ENCODE assay signal across 6 cellular contexts in genomic region chr1:207196135-207196534, GRCh38.
DNase-seq lines count a peak whose midpoint lies in the region; ATAC-seq and TF ChIP-seq lines count a peak whose summit lies in the region.
"Not testable (repeated sequence)": the region's sequence is repeated elsewhere in the genome, so short reads cannot be mapped to it uniquely, and the experiment has no call there.

No MANE protein-coding gene starts in this region.

- H3K23ac ChIP-seq in neuronal stem cell (ENCODE audit: low read depth, low read length, poor library complexity): not testable (repeated sequence)

- intact Hi-C loops in right cardiac atrium (cut with DNase I): not testable (repeated sequence)

- H3F3A ChIP-seq in GM23338 (replicated peaks; ENCODE audit: low read depth): not testable (repeated sequence)

- not testable (repeated sequence) for H3K9me3 Mint-ChIP-seq in GM23338; activated naive CD4-positive, alpha-beta T cell treated with anti-CD3 and anti-CD28 coated beads, Interleukin-2, amount 10 ng/mL, durations not matched to agents 7 days and 5 days
- H3K9me3 Mint-ChIP-seq in chondrocyte (ENCODE audit: low read depth): peaks cover 15% of the 10 kb centered on the region

- not testable (repeated sequence) for H3K27ac ChIP-seq in GM23338 (ENCODE audit: low read depth); right cardiac atrium (ENCODE audit: low read length); neuronal stem cell (replicated peaks; ENCODE audit: low read length)

- DNase-seq in GM23338 (ENCODE audit: low spot score); neuronal stem cell (ENCODE audit: low spot score): not testable (repeated sequence)
- DNase-seq in NCI-H748 (lab: John Stamatoyannopoulos, UW; ENCODE audit: unreplicated experiment) (peak; percentile 12), chondrocyte (ENCODE audit: low spot score) (peak; percentile 62), right cardiac atrium (peak in 2 of 3 donors; percentile 23 to 46)
- DNase-seq in activated naive CD4-positive, alpha-beta T cell treated with anti-CD3 and anti-CD28 coated beads, Interleukin-2, amount 10 ng/mL, durations not matched to agents 7 days and 5 days: peak; percentile 21

- not testable (repeated sequence) for H4K91ac ChIP-seq in neuronal stem cell (ENCODE audit: low read depth, low read length, poor library complexity)

- CTCF ChIA-PET in activated naive CD4-positive, alpha-beta T cell treated with anti-CD3 and anti-CD28 coated beads, Interleukin-2, amount 10 ng/mL, durations not matched to agents 7 days and 5 days (lab: Charles Lee): interaction anchor here (1.2 kb wide), 1 partner anchor 299 kb away, joined by 4 read pairs; no protein-coding TSS in a partner anchor

- not testable (repeated sequence) for H3K14ac ChIP-seq in neuronal stem cell (ENCODE audit: low read length)

- H3K4me1 Mint-ChIP-seq in GM23338; activated naive CD4-positive, alpha-beta T cell treated with anti-CD3 and anti-CD28 coated beads, Interleukin-2, amount 10 ng/mL, durations not matched to agents 7 days and 5 days; chondrocyte (ENCODE audit: low read depth): not testable (repeated sequence)

- not testable (repeated sequence) for H3K36me3 ChIP-seq in GM23338 (ENCODE audit: insufficient read depth); neuronal stem cell (replicated peaks in 1 of 2; ENCODE audit: control insufficient read depth in 2 of 2, insufficient read depth in 2 of 2, low read length in 2 of 2)

- H3K4me3 ChIP-seq in GM23338; right cardiac atrium (ENCODE audit: low read length); neuronal stem cell (ENCODE audit: low read length in 2 of 2): not testable (repeated sequence)

- not testable (repeated sequence) for H3K9ac ChIP-seq in neuronal stem cell (ENCODE audit: low read depth, low read length, poor library complexity)

- 91% methylated on average over 7 of the region's 7 CpGs for WGBS in right cardiac atrium
- WGBS in neuronal stem cell (ENCODE audit: extremely low coverage in 2 of 2, insufficient read length in 2 of 2, insufficient replicate concordance in 1 of 2), 2 donors: no CpG with 5 or more reads among the region's 7 CpGs

- not testable (repeated sequence) for H3K79me1 ChIP-seq in neuronal stem cell (ENCODE audit: low read depth, low read length)

- H3K4me2 ChIP-seq in GM23338; neuronal stem cell (ENCODE audit: insufficient read depth, low read length, poor library complexity, severe bottlenecking): not testable (repeated sequence)

- H3K79me2 ChIP-seq in GM23338 (replicated peaks; ENCODE audit: insufficient read depth): not testable (repeated sequence)

- H3K9me3 ChIP-seq in right cardiac atrium (ENCODE audit: control insufficient read depth, low read length); neuronal stem cell (replicated peaks in 1 of 2; ENCODE audit: control insufficient read depth in 2 of 2, insufficient read depth in 1 of 2, low read depth in 1 of 2, low read length in 2 of 2): not testable (repeated sequence)

- peak overlapping the region; percentile 43 for H4K8ac ChIP-seq in neuronal stem cell (ENCODE audit: low read depth, low read length)

- not testable (repeated sequence) for H4K20me1 ChIP-seq in GM23338 (replicated peaks; ENCODE audit: insufficient read depth)

- H3K27ac Mint-ChIP-seq in GM23338; activated naive CD4-positive, alpha-beta T cell treated with anti-CD3 and anti-CD28 coated beads, Interleukin-2, amount 10 ng/mL, durations not matched to agents 7 days and 5 days; chondrocyte (ENCODE audit: unreplicated experiment): not testable (repeated sequence)

- H3K18ac ChIP-seq in neuronal stem cell (ENCODE audit: low read length): not testable (repeated sequence)

- not testable (repeated sequence) for H3K4me1 ChIP-seq in GM23338 (ENCODE audit: insufficient read depth); right cardiac atrium (ENCODE audit: control insufficient read depth, insufficient read depth, low read length); neuronal stem cell (ENCODE audit: control insufficient read depth in 2 of 2, insufficient read depth in 1 of 2, low read depth in 1 of 2, low read length in 2 of 2)

- TF ChIP-seq CTCF in GM23338 (conservative IDR thresholded peaks at IDR 0.05; ENCODE audit: low read depth in 2 of 2); chondrocyte (IDR thresholded peaks at IDR 0.05): not testable (repeated sequence)

- H3K36me3 Mint-ChIP-seq in GM23338 (ENCODE audit: low read depth); activated naive CD4-positive, alpha-beta T cell treated with anti-CD3 and anti-CD28 coated beads, Interleukin-2, amount 10 ng/mL, durations not matched to agents 7 days and 5 days; chondrocyte (ENCODE audit: low read depth): not testable (repeated sequence)

- not testable (repeated sequence) for H2BK5ac ChIP-seq in neuronal stem cell (ENCODE audit: low read length)

- H3K9me2 ChIP-seq in GM23338 (ENCODE audit: insufficient read depth): not testable (repeated sequence)

- H2AK5ac ChIP-seq in neuronal stem cell (ENCODE audit: low read depth, low read length): not testable (repeated sequence)

- H3K27me3 Mint-ChIP-seq in GM23338 (ENCODE audit: insufficient read depth, low read depth, poor library complexity); activated naive CD4-positive, alpha-beta T cell treated with anti-CD3 and anti-CD28 coated beads, Interleukin-2, amount 10 ng/mL, durations not matched to agents 7 days and 5 days; chondrocyte (ENCODE audit: low read depth): not testable (repeated sequence)

- H3K27me3 ChIP-seq in GM23338 (ENCODE audit: insufficient read depth); right cardiac atrium (ENCODE audit: control insufficient read depth, insufficient read depth); neuronal stem cell (ENCODE audit: control insufficient read depth in 3 of 3, insufficient read depth in 3 of 3, low read depth in 1 of 3, low read length in 3 of 3): not testable (repeated sequence)

- not testable (repeated sequence) for H3K4me3 Mint-ChIP-seq in GM23338; activated naive CD4-positive, alpha-beta T cell treated with anti-CD3 and anti-CD28 coated beads, Interleukin-2, amount 10 ng/mL, durations not matched to agents 7 days and 5 days; chondrocyte (ENCODE audit: unreplicated experiment)

- not testable (repeated sequence) for H2BK120ac ChIP-seq in neuronal stem cell (ENCODE audit: low read depth, low read length)

- H2AFZ ChIP-seq in GM23338: peak overlapping the region; percentile 28; the same call in 1 of the 2 replicates
- H2AFZ ChIP-seq in neuronal stem cell (ENCODE audit: low read length): not testable (repeated sequence)

- ATAC-seq in GM23338, right cardiac atrium: not testable (repeated sequence)

- H3K4ac ChIP-seq in neuronal stem cell (ENCODE audit: low read length): not testable (repeated sequence)

- not testable (repeated sequence) for H2BK12ac ChIP-seq in neuronal stem cell (ENCODE audit: low read length)

- not testable (repeated sequence) for H2BK15ac ChIP-seq in neuronal stem cell (ENCODE audit: low read length)
